19 cellular contexts compared by ENCODE assay signal in the genomic region with DNA sequence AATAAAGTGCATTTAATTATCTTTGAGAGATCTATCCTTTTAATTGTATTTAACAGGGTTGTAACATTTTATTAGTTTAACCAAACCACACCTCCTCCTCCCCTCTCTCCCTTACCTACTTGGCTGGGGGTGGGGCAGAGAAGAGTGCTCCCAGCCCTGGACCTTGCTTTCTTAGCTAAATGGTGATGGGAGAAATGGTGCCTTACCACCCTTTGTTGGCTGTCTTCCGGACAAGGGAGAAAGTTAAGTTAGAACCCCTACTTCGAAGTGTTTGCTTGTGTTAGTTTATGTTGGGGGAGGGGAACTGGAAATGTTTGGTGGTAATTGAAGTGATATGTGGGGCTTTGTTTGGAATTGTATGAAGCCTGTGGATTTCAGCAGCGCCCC. TPM values are rescaled to one million over a fixed set of nuclear protein-coding genes. Genes with fewer than 3 reads are reported as not detected.
A peak's percentile ranks its signal among the peaks of the same experiment; 100 is the strongest.
DNase-seq lines count a peak whose midpoint lies in the region; ATAC-seq, FAIRE-seq and TF ChIP-seq lines count a peak whose summit lies in the region.
"Had no signal": no experiment of that assay in that cellular context is flagged by ENCODE, and none has a peak within 500 bp of the region (broad histone marks: within the 10 kb centered on the region; RNA-seq: fewer than 3 reads in every experiment).

No MANE protein-coding gene starts in this region.

- ATAC-seq in Panc1 (no peak), gastrocnemius medialis (no peak)
- ATAC-seq: natural killer cell treated with Interleukin-12 subunit alpha and Interleukin-12 subunit beta and Interleukin-15 and Interleukin-18, amount 100 ng/mL, for 72 hours; PC-3 had no signal

- H2AFZ ChIP-seq in fibroblast of lung (ENCODE audit: low read length) (no peak overlapping the region), neuron (ENCODE audit: low read depth, low read length) (no peak overlapping the region)

- H3K79me2 ChIP-seq in fibroblast of lung (ENCODE audit: control insufficient read depth, insufficient read depth, low read length), result peaks cover 21% of the 10 kb centered on the region

- in situ Hi-C loops in Panc1 (cut with HindIII; ENCODE audit: low pct_unique_long_range_greater_than_20kb, low sequenced_read_pairs) (no loop called here), gastrocnemius medialis (cut with MboI; ENCODE audit: low sequenced_read_pairs in 4 of 4) (no loop called here)

- H3K4me2 ChIP-seq in BLaER1 (peak overlapping the region; percentile 95), fibroblast of lung (ENCODE audit: extremely low read depth, insufficient read depth, low read length) (peak overlapping the region; percentile 15)

- H3K27me3 ChIP-seq in BLaER1, result no peaks in the 10 kb centered on the region
- no peaks in the 10 kb centered on the region for H3K27me3 ChIP-seq in Panc1 (ENCODE audit: control insufficient read depth, insufficient read depth, low read length)
- no peaks in the 10 kb centered on the region for H3K27me3 ChIP-seq in fibroblast of lung (ENCODE audit: control insufficient read depth, insufficient read depth, low read length)
- H3K27me3 ChIP-seq in neuron (ENCODE audit: insufficient read depth, low read length), result no peaks in the 10 kb centered on the region
- H3K27me3 ChIP-seq in gastrocnemius medialis, result peaks cover 12 to 24% (median 17%) of the 10 kb centered on the region in 3 donors

- H4K20me1 ChIP-seq in BLaER1 (0 out of 2 replicates have a peak, but pooled peaks cover 14% of the 10 kb centered on the region), fibroblast of lung (ENCODE audit: control insufficient read depth, extremely low read depth, insufficient read depth, low read length) (no peaks in the 10 kb centered on the region)

- H3K36me3 ChIP-seq in BLaER1 (peaks cover 7% of the 10 kb centered on the region), Panc1 (ENCODE audit: control insufficient read depth, insufficient read depth, low read length) (peaks cover 2% of the 10 kb centered on the region; the same call in 1 of the 2 replicates), fibroblast of lung (ENCODE audit: control insufficient read depth, insufficient read depth, low read length) (peaks cover 5% of the 10 kb centered on the region), neuron (ENCODE audit: insufficient read depth, low read length) (peaks cover 2% of the 10 kb centered on the region), gastrocnemius medialis (no peaks in the 10 kb centered on the region)
- H3K36me3 ChIP-seq: colonic mucosa had no signal

- no peak overlapping the region for H3K9ac ChIP-seq in BLaER1
- H3K9ac ChIP-seq in fibroblast of lung (ENCODE audit: insufficient read depth, low read length), result no peak overlapping the region

- H3K4me3 ChIP-seq in BLaER1, result no peak overlapping the region
- H3K4me3 ChIP-seq in Panc1 (ENCODE audit: low read depth in 2 of 2, low read length in 2 of 2), result no peak overlapping the region
- peak overlapping the region in 2 of 4 experiments; percentile 73 to 88 for H3K4me3 ChIP-seq in fibroblast of lung (replicated peaks in 1 of 4; ENCODE audit: control extremely low read depth in 1 of 4, insufficient read depth in 1 of 4, low read depth in 3 of 4, low read length in 4 of 4)
- H3K4me3 ChIP-seq in neuron (ENCODE audit: low read length), result peak overlapping the region; percentile 89
- H3K4me3 ChIP-seq in gastrocnemius medialis, result no peak overlapping the region
- H3K4me3 ChIP-seq: colonic mucosa, lung had no signal

- H3K4me1 ChIP-seq in BLaER1 (peaks cover 51% of the 10 kb centered on the region), Panc1 (ENCODE audit: control insufficient read depth, insufficient read depth, low read length) (peaks cover 25% of the 10 kb centered on the region), fibroblast of lung (ENCODE audit: control insufficient read depth, extremely low read depth, insufficient read depth, low read length) (peaks cover 2% of the 10 kb centered on the region), neuron (ENCODE audit: insufficient read depth, low read length) (peaks cover 24% of the 10 kb centered on the region), gastrocnemius medialis (no peaks in the 10 kb centered on the region)
- H3K4me1 ChIP-seq: colonic mucosa had no signal

- H3K27ac ChIP-seq in BLaER1 (no peak overlapping the region), Panc1 (ENCODE audit: low read length) (peak overlapping the region; percentile 70), fibroblast of lung (ENCODE audit: insufficient read depth, low read length) (no peak overlapping the region), gastrocnemius medialis (no peak overlapping the region)
- H3K27ac ChIP-seq: colonic mucosa had no signal

- no peak for FAIRE-seq in RCC 7860 (lab: Jason Lieb, UNC)
- FAIRE-seq: urothelium cell line had no signal

- TF ChIP-seq CTCF in Panc1 (IDR thresholded peaks at IDR 0.05), result no peak
- TF ChIP-seq CTCF in fibroblast of lung (conservative IDR thresholded peaks at IDR 0.05 in 1 of 2, IDR thresholded peaks at IDR 0.05 in 1 of 2; ENCODE audit: low read depth in 1 of 2, low read length in 2 of 2), result no peak
- no peak for TF ChIP-seq CTCF in gastrocnemius medialis (IDR thresholded peaks at IDR 0.05 in 4 of 5, conservative IDR thresholded peaks at IDR 0.05 in 1 of 5)

- BruUV-seq in Panc1 (replicated peaks; lab: Mats Ljungman, UMichigan), result no TSS peak

- POLR2A ChIA-PET in Panc1 (lab: Charles Lee), result no interaction called here

- H3K9me3 ChIP-seq in BLaER1 (peaks cover 20% of the 10 kb centered on the region), Panc1 (ENCODE audit: control insufficient read depth, insufficient read depth, low read depth, low read length) (no peaks in the 10 kb centered on the region), fibroblast of lung (ENCODE audit: control insufficient read depth, insufficient read depth, low read depth, low read length) (peaks cover 2% of the 10 kb centered on the region), neuron (ENCODE audit: low read length) (peaks cover 2% of the 10 kb centered on the region), gastrocnemius medialis (no peaks in the 10 kb centered on the region)
- H3K9me3 ChIP-seq: colonic mucosa had no signal

- intact Hi-C loops in Panc1 (cut with micrococcal nuclease; ENCODE audit: unreplicated experiment) (no loop called here), gastrocnemius medialis (cut with DNase I; ENCODE audit: low total_unique reads) (no loop called here)

- CTCF ChIA-PET in Panc1 (lab: Charles Lee), result interaction anchor here (0.6 kb wide), 2 partner anchors 27 to 375 kb away, joined by 3 to 7 read pairs; no protein-coding TSS in a partner anchor

- DNase-seq in Panc1 (ENCODE audit: low read depth, low spot score), result no peak
- no peak for DNase-seq in fibroblast of lung (ENCODE audit: low read depth in 2 of 2)
- DNase-seq in GM19240 (ENCODE audit: insufficient read length, low spot score), result no peak
- no peak for DNase-seq in gastrocnemius medialis
- DNase-seq in RCC 7860 (ENCODE audit: low spot score), result no peak
- no peak for DNase-seq in NCI-H146 treated with DMSO at 0.1 percent for 48 hours (lab: John Stamatoyannopoulos, UW; ENCODE audit: unreplicated experiment)
- DNase-seq: activated CD4-positive, alpha-beta T cell treated with anti-CD3 and anti-CD28 coated beads for 1 hour; colonic mucosa; EL; NCI-H2171 treated with DMSO at 0.1 percent for 48 hours; NCI-H82; PC-3; retina; T1000 had no signal

- TF ChIP-seq POLR2A in gastrocnemius medialis (IDR thresholded peaks at IDR 0.05), result no peak

RNA-seq across cellular contexts. Expression of a gene that starts 3.9 kb away (rescaled TPM):
- total RNA-seq in Panc1 (2021; ENCODE audit: unreplicated experiment) (35.4 TPM), fibroblast of lung (14.6 and 20.3 TPM in 2 replicates), gastrocnemius medialis (under 1 TPM in 3 of 4 donors, not detected in 1; 0.31 to 0.68 (median 0.58) TPM)
- polyA plus RNA-seq in Panc1 (2012; ENCODE audit: insufficient read length), result 54.3 TPM
- polyA plus RNA-seq in fibroblast of lung, result 14.0 and 23.2 TPM in 2 replicates
- polyA plus RNA-seq in fibroblast of lung (2012), result 24.6 and 32.2 TPM in 2 replicates
- 23.3 and 44.3 TPM in 2 replicates for polyA minus RNA-seq in fibroblast of lung (ENCODE audit: low replicate concordance)

RNA-seq across cellular contexts. Expression of a gene that starts 58.0 kb away (rescaled TPM):
- total RNA-seq in Panc1 (2021; ENCODE audit: unreplicated experiment), result 30.8 TPM
- 14.4 TPM for polyA plus RNA-seq in Panc1 (2012; ENCODE audit: insufficient read length)
- 13.4 and 19.3 TPM in 2 replicates for total RNA-seq in fibroblast of lung
- 13.7 and 14.0 TPM in 2 replicates for polyA plus RNA-seq in fibroblast of lung
- 11.7 and 15.1 TPM in 2 replicates for polyA plus RNA-seq in fibroblast of lung (2012)
- polyA minus RNA-seq in fibroblast of lung (ENCODE audit: low replicate concordance), result 17.9 and 21.9 TPM in 2 replicates
- total RNA-seq in gastrocnemius medialis, result 10 to 100 TPM; 39.9 to 75.1 (median 50.8) TPM
